ENCODE assay signal across 8 cellular contexts in genomic region chr1:223716302-223716862, GRCh38. TPM values are rescaled to one million over a fixed set of nuclear protein-coding genes. Genes with fewer than 3 reads are reported as not detected.
DNase-seq lines count a peak whose midpoint lies in the region; ATAC-seq lines count a peak whose summit lies in the region.

No MANE protein-coding gene starts in this region.

- H3K4me3 Mint-ChIP-seq in activated naive CD4-positive, alpha-beta T cell treated with anti-CD3 and anti-CD28 coated beads, Interleukin-2, amount 50 U/mL, for 24 hours, result peak overlapping the region; percentile 57
- H3K4me3 Mint-ChIP-seq in naive B cell, result peak overlapping the region; percentile 16 to 84 (median 64)

- ATAC-seq in GM21528 (IDR thresholded peaks at IDR 0.05; ENCODE audit: low FRiP score, unreplicated experiment), result peak; percentile 51
- ATAC-seq in naive B cell (ENCODE audit: low read depth in 2 of 2), result peak; percentile 52 to 69

- no peaks in the 10 kb centered on the region for H3K9me3 Mint-ChIP-seq in activated naive CD4-positive, alpha-beta T cell treated with anti-CD3 and anti-CD28 coated beads, Interleukin-2, amount 50 U/mL, for 24 hours
- H3K9me3 Mint-ChIP-seq in naive B cell, result no peaks in the 10 kb centered on the region

- H3K36me3 Mint-ChIP-seq in activated naive CD4-positive, alpha-beta T cell treated with anti-CD3 and anti-CD28 coated beads, Interleukin-2, amount 50 U/mL, for 24 hours, result peaks cover 6% of the 10 kb centered on the region
- H3K36me3 Mint-ChIP-seq in naive B cell, result peaks cover 7 to 8% of the 10 kb centered on the region in 2 donors

- H3K27ac Mint-ChIP-seq in activated naive CD4-positive, alpha-beta T cell treated with anti-CD3 and anti-CD28 coated beads, Interleukin-2, amount 50 U/mL, for 24 hours, result peak overlapping the region; percentile 76
- peak overlapping the region in 5 of 6 donors; percentile 76 to 90 (median 83) for H3K27ac Mint-ChIP-seq in naive B cell

- H3K27me3 Mint-ChIP-seq in activated naive CD4-positive, alpha-beta T cell treated with anti-CD3 and anti-CD28 coated beads, Interleukin-2, amount 50 U/mL, for 24 hours, result no peaks in the 10 kb centered on the region
- no peaks in the 10 kb centered on the region for H3K27me3 Mint-ChIP-seq in naive B cell

- peaks cover 78% of the 10 kb centered on the region for H3K4me1 Mint-ChIP-seq in activated naive CD4-positive, alpha-beta T cell treated with anti-CD3 and anti-CD28 coated beads, Interleukin-2, amount 50 U/mL, for 24 hours
- peaks cover 40 to 60% (median 48%) of the 10 kb centered on the region in 3 donors for H3K4me1 Mint-ChIP-seq in naive B cell

- peak; percentile 56 for DNase-seq in GM03348 (ENCODE audit: low spot score)
- peak; percentile 64 for DNase-seq in NCI-H1694 treated with DMSO at 0.1 percent for 48 hours (lab: John Stamatoyannopoulos, UW)
- peak; percentile 30 for DNase-seq in naive B cell
- DNase-seq in COLO668 (lab: John Stamatoyannopoulos, UW; ENCODE audit: unreplicated experiment), result no peak
- no peak for DNase-seq in HuH-7.5 (ENCODE audit: low spot score)
- no peak for DNase-seq in middle frontal gyrus (ENCODE audit: extremely low spot score, low spot score)

RNA-seq across cellular contexts. Expression of gene CAPN2, which starts 4.0 kb away (rescaled TPM):
- polyA plus RNA-seq in naive B cell (ENCODE audit: low read depth in 6 of 6), result 10 to 100 TPM; 21.2 to 35.1 (median 26.2) TPM

RNA-seq across cellular contexts. Expression of gene CAPN8, which starts 50.9 kb away (rescaled TPM):
- not detected for polyA plus RNA-seq in naive B cell (ENCODE audit: low read depth in 6 of 6)

Comparison
In these comparisons a context has a peak if more than half of its experiments do, and no peak if none do; other contexts are left out.
1. DNase-seq: peak in GM03348 (single experiment), NCI-H1694 treated with DMSO at 0.1 percent for 48 hours (single experiment) and naive B cell (single experiment); none in COLO668 (single experiment), HuH-7.5 (single experiment) and middle frontal gyrus (single experiment).